Comparison of ENCODE assay signal across 1 cellular context in the genomic region with DNA sequence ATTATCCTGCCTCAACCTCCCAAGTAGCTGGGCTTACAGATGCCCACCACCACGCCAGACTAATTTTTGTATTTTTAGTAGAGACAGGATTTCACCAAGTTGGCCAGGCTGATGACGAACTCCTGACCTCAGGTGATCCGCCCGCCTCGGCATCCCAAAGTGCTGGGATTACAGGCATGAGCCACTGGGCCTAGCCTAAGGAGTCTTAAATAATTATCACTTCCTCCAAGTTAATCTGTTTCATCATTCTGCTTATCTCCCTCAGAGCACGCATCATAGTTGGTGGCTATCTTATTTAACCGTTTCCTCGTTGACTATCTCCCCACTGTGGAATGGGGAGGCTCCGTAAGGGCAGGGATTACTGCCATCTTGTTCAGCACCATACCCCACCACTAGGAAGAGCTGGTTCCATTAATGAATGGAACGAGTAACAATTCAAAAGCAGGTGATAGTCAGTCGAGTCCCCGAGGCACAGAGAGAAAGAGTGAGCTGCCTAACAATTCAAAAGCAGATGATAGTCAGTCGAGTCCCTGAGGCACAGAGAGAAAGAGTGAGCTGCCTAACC.
A peak's percentile ranks its signal among the peaks of the same experiment; 100 is the strongest.
TF ChIP-seq lines count a peak whose summit lies in the region.

No MANE protein-coding gene starts in this region.

TF ChIP-seq in K562, 482 proteins besides CTCF, POLR2A, EP300 and RAD21 (continues in another document):
- TF ChIP-seq ATF7 (IDR thresholded peaks at IDR 0.05) (peak; percentile 80), ZFX (CRISPR knock-in tag; IDR thresholded peaks at IDR 0.05) (no peak; the same call in 1 of the 2 replicates), LEF1 (IDR thresholded peaks at IDR 0.05) (peak; percentile 61), ZNF707 (CRISPR knock-in tag; conservative IDR thresholded peaks at IDR 0.05) (no peak), TAL1 (IDR thresholded peaks at IDR 0.05) (peak; percentile 90), JUNB (CRISPR knock-in tag; conservative IDR thresholded peaks at IDR 0.05) (no peak), ZNF699 (CRISPR knock-in tag; IDR thresholded peaks at IDR 0.05; ENCODE audit: insufficient replicate concordance) (no peak), HNRNPUL1 (IDR thresholded peaks at IDR 0.05; ENCODE audit: low read length) (no peak), RAD51 (IDR thresholded peaks at IDR 0.05; ENCODE audit: borderline replicate concordance, low read depth) (no peak), PHTF2 (CRISPR knock-in tag; IDR thresholded peaks at IDR 0.05) (0 out of 2 replicates have a peak, but pooled peaks have one; percentile 75), ZNF124 (CRISPR knock-in tag; IDR thresholded peaks at IDR 0.05) (no peak), CEBPB (tag; IDR thresholded peaks at IDR 0.05) (0 out of 2 replicates have a peak, but pooled peaks have one; percentile 27), FIP1L1 (IDR thresholded peaks at IDR 0.05; ENCODE audit: low read depth, low read length, poor library complexity, severe bottlenecking) (no peak), FOS (IDR thresholded peaks at IDR 0.05; ENCODE audit: extremely low read depth, insufficient read length) (no peak), ELF4 (CRISPR knock-in tag; IDR thresholded peaks at IDR 0.05) (0 out of 2 replicates have a peak, but pooled peaks have one; percentile 12), TARDBP (IDR thresholded peaks at IDR 0.05) (no peak), ZNF57 (CRISPR knock-in tag; IDR thresholded peaks at IDR 0.05) (no peak), ZFP36 (IDR thresholded peaks at IDR 0.05; ENCODE audit: low read depth, low read length, partially characterized antibody) (no peak), ELF1 (tag; IDR thresholded peaks at IDR 0.05) (no peak), TAF7 (tag; IDR thresholded peaks at IDR 0.05) (no peak), ZNF75A (CRISPR knock-in tag; IDR thresholded peaks at IDR 0.05) (no peak), SP1 (CRISPR knock-in tag; IDR thresholded peaks at IDR 0.05) (no peak), SMARCA5 (IDR thresholded peaks at IDR 0.05) (no peak), ZNF644 (tag; IDR thresholded peaks at IDR 0.05; ENCODE audit: low read depth) (peak; percentile 62; the same call in 1 of the 2 replicates), CBFA2T3 (IDR thresholded peaks at IDR 0.05) (peak; percentile 94), MED1 (CRISPR knock-in tag; IDR thresholded peaks at IDR 0.05; ENCODE audit: borderline replicate concordance) (no peak), FOXM1 (IDR thresholded peaks at IDR 0.05; ENCODE audit: low read depth) (peak; percentile 86), FOXM1 (CRISPR knock-in tag; IDR thresholded peaks at IDR 0.05; ENCODE audit: low read depth) (no peak), BCL6 (CRISPR knock-in tag; IDR thresholded peaks at IDR 0.05) (no peak), BDP1 (IDR thresholded peaks at IDR 0.05; ENCODE audit: insufficient read depth, insufficient read length) (no peak), ZNF197 (CRISPR knock-in tag; IDR thresholded peaks at IDR 0.05; ENCODE audit: low read depth) (peak; percentile 89; the same call in 1 of the 2 replicates), MCM7 (IDR thresholded peaks at IDR 0.05) (no peak), RFX5 (IDR thresholded peaks at IDR 0.05; ENCODE audit: low read depth, low read length) (no peak), TGIF2 (CRISPR knock-in tag; IDR thresholded peaks at IDR 0.05) (no peak), SNIP1 (IDR thresholded peaks at IDR 0.05; ENCODE audit: low read depth) (no peak), JUND (IDR thresholded peaks at IDR 0.05; ENCODE audit: borderline replicate concordance, low read depth, low read length) (peak; percentile 83), JUND (tag; IDR thresholded peaks at IDR 0.05; ENCODE audit: borderline replicate concordance, low read depth, low read length) (peak; percentile 67; the same call in 1 of the 3 replicates), GABPB1 (CRISPR knock-in tag; IDR thresholded peaks at IDR 0.05) (peak; percentile 51; the same call in 1 of the 2 replicates), NR2C1 (IDR thresholded peaks at IDR 0.05) (peak; percentile 45; the same call in 1 of the 2 replicates), NR2C1 (tag; IDR thresholded peaks at IDR 0.05) (peak; percentile 58), ZNF23 (CRISPR knock-in tag; IDR thresholded peaks at IDR 0.05) (no peak), SMARCB1 (IDR thresholded peaks at IDR 0.05; ENCODE audit: insufficient read length, low read depth) (no peak), ZFP1 (CRISPR knock-in tag; IDR thresholded peaks at IDR 0.05) (no peak)
- TF ChIP-seq, protein P1, sequence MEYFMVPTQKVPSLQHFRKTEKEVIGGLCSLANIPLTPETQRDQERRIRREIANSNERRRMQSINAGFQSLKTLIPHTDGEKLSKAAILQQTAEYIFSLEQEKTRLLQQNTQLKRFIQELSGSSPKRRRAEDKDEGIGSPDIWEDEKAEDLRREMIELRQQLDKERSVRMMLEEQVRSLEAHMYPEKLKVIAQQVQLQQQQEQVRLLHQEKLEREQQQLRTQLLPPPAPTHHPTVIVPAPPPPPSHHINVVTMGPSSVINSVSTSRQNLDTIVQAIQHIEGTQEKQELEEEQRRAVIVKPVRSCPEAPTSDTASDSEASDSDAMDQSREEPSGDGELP (CRISPR knock-in tag; IDR thresholded peaks at IDR 0.05; ENCODE audit: borderline replicate concordance), result no peak; the same call in 1 of the 2 replicates
- TF ChIP-seq, protein P2, sequence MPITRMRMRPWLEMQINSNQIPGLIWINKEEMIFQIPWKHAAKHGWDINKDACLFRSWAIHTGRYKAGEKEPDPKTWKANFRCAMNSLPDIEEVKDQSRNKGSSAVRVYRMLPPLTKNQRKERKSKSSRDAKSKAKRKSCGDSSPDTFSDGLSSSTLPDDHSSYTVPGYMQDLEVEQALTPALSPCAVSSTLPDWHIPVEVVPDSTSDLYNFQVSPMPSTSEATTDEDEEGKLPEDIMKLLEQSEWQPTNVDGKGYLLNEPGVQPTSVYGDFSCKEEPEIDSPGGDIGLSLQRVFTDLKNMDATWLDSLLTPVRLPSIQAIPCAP (CRISPR knock-in tag; IDR thresholded peaks at IDR 0.05; ENCODE audit: borderline replicate concordance), result no peak
- TF ChIP-seq, protein P3, sequence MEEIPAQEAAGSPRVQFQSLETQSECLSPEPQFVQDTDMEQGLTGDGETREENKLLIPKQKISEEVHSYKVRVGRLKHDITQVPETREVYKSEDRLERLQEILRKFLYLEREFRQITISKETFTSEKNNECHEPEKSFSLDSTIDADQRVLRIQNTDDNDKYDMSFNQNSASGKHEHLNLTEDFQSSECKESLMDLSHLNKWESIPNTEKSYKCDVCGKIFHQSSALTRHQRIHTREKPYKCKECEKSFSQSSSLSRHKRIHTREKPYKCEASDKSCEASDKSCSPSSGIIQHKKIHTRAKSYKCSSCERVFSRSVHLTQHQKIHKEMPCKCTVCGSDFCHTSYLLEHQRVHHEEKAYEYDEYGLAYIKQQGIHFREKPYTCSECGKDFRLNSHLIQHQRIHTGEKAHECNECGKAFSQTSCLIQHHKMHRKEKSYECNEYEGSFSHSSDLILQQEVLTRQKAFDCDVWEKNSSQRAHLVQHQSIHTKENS (CRISPR knock-in tag; IDR thresholded peaks at IDR 0.05), result no peak
- TF ChIP-seq, protein P4, sequence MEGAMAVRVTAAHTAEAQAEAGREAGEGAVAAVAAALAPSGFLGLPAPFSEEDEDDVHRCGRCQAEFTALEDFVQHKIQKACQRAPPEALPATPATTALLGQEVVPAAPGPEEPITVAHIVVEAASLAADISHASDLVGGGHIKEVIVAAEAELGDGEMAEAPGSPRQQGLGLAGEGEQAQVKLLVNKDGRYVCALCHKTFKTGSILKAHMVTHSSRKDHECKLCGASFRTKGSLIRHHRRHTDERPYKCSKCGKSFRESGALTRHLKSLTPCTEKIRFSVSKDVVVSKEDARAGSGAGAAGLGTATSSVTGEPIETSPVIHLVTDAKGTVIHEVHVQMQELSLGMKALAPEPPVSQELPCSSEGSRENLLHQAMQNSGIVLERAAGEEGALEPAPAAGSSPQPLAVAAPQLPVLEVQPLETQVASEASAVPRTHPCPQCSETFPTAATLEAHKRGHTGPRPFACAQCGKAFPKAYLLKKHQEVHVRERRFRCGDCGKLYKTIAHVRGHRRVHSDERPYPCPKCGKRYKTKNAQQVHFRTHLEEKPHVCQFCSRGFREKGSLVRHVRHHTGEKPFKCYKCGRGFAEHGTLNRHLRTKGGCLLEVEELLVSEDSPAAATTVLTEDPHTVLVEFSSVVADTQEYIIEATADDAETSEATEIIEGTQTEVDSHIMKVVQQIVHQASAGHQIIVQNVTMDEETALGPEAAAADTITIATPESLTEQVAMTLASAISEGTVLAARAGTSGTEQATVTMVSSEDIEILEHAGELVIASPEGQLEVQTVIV (CRISPR knock-in tag; IDR thresholded peaks at IDR 0.05; ENCODE audit: borderline replicate concordance), result no peak
- TF ChIP-seq, protein P5, sequence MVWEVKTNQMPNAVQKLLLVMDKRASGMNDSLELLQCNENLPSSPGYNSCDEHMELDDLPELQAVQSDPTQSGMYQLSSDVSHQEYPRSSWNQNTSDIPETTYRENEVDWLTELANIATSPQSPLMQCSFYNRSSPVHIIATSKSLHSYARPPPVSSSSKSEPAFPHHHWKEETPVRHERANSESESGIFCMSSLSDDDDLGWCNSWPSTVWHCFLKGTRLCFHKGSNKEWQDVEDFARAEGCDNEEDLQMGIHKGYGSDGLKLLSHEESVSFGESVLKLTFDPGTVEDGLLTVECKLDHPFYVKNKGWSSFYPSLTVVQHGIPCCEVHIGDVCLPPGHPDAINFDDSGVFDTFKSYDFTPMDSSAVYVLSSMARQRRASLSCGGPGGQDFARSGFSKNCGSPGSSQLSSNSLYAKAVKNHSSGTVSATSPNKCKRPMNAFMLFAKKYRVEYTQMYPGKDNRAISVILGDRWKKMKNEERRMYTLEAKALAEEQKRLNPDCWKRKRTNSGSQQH (CRISPR knock-in tag; IDR thresholded peaks at IDR 0.05), result 0 out of 2 replicates have a peak, but pooled peaks have one; percentile 43
- TF ChIP-seq, protein P6, sequence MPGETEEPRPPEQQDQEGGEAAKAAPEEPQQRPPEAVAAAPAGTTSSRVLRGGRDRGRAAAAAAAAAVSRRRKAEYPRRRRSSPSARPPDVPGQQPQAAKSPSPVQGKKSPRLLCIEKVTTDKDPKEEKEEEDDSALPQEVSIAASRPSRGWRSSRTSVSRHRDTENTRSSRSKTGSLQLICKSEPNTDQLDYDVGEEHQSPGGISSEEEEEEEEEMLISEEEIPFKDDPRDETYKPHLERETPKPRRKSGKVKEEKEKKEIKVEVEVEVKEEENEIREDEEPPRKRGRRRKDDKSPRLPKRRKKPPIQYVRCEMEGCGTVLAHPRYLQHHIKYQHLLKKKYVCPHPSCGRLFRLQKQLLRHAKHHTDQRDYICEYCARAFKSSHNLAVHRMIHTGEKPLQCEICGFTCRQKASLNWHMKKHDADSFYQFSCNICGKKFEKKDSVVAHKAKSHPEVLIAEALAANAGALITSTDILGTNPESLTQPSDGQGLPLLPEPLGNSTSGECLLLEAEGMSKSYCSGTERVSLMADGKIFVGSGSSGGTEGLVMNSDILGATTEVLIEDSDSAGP (CRISPR knock-in tag; IDR thresholded peaks at IDR 0.05), result no peak
- TF ChIP-seq, protein P7, sequence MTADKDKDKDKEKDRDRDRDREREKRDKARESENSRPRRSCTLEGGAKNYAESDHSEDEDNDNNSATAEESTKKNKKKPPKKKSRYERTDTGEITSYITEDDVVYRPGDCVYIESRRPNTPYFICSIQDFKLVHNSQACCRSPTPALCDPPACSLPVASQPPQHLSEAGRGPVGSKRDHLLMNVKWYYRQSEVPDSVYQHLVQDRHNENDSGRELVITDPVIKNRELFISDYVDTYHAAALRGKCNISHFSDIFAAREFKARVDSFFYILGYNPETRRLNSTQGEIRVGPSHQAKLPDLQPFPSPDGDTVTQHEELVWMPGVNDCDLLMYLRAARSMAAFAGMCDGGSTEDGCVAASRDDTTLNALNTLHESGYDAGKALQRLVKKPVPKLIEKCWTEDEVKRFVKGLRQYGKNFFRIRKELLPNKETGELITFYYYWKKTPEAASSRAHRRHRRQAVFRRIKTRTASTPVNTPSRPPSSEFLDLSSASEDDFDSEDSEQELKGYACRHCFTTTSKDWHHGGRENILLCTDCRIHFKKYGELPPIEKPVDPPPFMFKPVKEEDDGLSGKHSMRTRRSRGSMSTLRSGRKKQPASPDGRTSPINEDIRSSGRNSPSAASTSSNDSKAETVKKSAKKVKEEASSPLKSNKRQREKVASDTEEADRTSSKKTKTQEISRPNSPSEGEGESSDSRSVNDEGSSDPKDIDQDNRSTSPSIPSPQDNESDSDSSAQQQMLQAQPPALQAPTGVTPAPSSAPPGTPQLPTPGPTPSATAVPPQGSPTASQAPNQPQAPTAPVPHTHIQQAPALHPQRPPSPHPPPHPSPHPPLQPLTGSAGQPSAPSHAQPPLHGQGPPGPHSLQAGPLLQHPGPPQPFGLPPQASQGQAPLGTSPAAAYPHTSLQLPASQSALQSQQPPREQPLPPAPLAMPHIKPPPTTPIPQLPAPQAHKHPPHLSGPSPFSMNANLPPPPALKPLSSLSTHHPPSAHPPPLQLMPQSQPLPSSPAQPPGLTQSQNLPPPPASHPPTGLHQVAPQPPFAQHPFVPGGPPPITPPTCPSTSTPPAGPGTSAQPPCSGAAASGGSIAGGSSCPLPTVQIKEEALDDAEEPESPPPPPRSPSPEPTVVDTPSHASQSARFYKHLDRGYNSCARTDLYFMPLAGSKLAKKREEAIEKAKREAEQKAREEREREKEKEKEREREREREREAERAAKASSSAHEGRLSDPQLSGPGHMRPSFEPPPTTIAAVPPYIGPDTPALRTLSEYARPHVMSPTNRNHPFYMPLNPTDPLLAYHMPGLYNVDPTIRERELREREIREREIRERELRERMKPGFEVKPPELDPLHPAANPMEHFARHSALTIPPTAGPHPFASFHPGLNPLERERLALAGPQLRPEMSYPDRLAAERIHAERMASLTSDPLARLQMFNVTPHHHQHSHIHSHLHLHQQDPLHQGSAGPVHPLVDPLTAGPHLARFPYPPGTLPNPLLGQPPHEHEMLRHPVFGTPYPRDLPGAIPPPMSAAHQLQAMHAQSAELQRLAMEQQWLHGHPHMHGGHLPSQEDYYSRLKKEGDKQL (CRISPR knock-in tag; IDR thresholded peaks at IDR 0.05; ENCODE audit: borderline replicate concordance), result no peak
- TF ChIP-seq, protein P8, sequence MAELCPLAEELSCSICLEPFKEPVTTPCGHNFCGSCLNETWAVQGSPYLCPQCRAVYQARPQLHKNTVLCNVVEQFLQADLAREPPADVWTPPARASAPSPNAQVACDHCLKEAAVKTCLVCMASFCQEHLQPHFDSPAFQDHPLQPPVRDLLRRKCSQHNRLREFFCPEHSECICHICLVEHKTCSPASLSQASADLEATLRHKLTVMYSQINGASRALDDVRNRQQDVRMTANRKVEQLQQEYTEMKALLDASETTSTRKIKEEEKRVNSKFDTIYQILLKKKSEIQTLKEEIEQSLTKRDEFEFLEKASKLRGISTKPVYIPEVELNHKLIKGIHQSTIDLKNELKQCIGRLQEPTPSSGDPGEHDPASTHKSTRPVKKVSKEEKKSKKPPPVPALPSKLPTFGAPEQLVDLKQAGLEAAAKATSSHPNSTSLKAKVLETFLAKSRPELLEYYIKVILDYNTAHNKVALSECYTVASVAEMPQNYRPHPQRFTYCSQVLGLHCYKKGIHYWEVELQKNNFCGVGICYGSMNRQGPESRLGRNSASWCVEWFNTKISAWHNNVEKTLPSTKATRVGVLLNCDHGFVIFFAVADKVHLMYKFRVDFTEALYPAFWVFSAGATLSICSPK (IDR thresholded peaks at IDR 0.05; ENCODE audit: borderline replicate concordance), result no peak
- TF ChIP-seq, protein P9, sequence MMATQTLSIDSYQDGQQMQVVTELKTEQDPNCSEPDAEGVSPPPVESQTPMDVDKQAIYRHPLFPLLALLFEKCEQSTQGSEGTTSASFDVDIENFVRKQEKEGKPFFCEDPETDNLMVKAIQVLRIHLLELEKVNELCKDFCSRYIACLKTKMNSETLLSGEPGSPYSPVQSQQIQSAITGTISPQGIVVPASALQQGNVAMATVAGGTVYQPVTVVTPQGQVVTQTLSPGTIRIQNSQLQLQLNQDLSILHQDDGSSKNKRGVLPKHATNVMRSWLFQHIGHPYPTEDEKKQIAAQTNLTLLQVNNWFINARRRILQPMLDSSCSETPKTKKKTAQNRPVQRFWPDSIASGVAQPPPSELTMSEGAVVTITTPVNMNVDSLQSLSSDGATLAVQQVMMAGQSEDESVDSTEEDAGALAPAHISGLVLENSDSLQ (IDR thresholded peaks at IDR 0.05), result no peak
